Comparison of ENCODE assay signal across 1 cellular context in the genomic region with DNA sequence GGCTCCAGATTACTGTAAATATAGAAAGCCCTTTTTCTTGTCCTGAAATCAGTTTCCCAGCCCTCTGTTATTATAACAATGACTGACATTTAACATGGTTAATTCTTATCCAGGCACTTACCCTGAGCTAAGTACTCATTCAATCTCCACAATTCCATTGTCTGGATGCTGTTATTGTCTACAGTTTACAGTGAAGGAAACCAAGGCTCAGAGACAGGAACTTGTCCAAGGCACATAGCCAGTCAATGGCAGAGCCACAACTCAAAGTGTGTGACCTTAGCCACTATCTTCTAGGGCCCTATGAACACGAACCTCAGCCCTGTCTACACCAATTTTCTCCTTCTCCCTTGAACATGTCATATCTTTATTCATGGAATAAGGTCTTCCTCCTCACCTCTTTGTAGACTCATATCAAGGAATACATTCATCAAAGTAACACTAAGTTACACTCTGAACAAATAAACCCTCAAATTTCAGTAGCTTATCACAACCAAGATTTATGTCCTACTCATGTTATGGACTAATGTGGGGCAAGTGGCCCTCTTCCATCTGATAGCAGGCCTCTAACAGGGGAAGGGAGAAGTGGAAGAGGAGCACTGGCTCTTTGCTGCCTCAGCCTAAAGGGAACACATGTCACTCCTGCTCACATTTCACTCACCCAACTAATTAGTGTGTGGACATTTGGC.
TF ChIP-seq lines count a peak whose summit lies in the region.

No MANE protein-coding gene starts in this region.

TF ChIP-seq in HepG2, 621 proteins besides CTCF, POLR2A, EP300 and RAD21:
- TF ChIP-seq, protein P1, sequence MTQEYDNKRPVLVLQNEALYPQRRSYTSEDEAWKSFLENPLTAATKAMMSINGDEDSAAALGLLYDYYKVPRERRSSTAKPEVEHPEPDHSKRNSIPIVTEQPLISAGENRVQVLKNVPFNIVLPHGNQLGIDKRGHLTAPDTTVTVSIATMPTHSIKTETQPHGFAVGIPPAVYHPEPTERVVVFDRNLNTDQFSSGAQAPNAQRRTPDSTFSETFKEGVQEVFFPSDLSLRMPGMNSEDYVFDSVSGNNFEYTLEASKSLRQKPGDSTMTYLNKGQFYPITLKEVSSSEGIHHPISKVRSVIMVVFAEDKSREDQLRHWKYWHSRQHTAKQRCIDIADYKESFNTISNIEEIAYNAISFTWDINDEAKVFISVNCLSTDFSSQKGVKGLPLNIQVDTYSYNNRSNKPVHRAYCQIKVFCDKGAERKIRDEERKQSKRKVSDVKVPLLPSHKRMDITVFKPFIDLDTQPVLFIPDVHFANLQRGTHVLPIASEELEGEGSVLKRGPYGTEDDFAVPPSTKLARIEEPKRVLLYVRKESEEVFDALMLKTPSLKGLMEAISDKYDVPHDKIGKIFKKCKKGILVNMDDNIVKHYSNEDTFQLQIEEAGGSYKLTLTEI (CRISPR knock-in tag; conservative IDR thresholded peaks at IDR 0.05): no peak
- TF ChIP-seq NCOR1 (IDR thresholded peaks at IDR 0.05; ENCODE audit: borderline replicate concordance, low read length): no peak
